Comparison of ENCODE assay signal across 8 cellular contexts in genomic region chr19:57830071-57830602, GRCh38. TPM values are rescaled to one million over a fixed set of nuclear protein-coding genes. Genes with fewer than 3 reads are reported as not detected.
DNase-seq lines count a peak whose midpoint lies in the region; ATAC-seq lines count a peak whose summit lies in the region.

Gene ZNF587B, plus strand, starts transcription at chr19:57830299. Its CDS starts 230 bp downstream, at chr19:57830529.

- H3K4me3 ChIP-seq in H7 (ENCODE audit: insufficient read depth, low read depth, low read length), result peak within 1 kb of the TSS; percentile 93

- no peaks in the 10 kb centered on the region for H3K36me3 ChIP-seq in H7 (replicated peaks; ENCODE audit: control insufficient read depth, insufficient read depth, low read length)

- no peaks in the 10 kb centered on the region for H3K9me3 Mint-ChIP-seq in T-cell
- no peaks in the 10 kb centered on the region for H3K9me3 Mint-ChIP-seq in immature natural killer cell

- H3K4me1 Mint-ChIP-seq in T-cell, result peaks cover 30 to 34% (median 31%) of the 10 kb centered on the region in 3 donors
- H3K4me1 Mint-ChIP-seq in immature natural killer cell, result peaks cover 17 to 31% of the 10 kb centered on the region in 2 donors

- intact Hi-C loops in sciatic nerve (cut with DNase I), result no loop called here

- peak; percentile 92 for DNase-seq in H7
- DNase-seq in T-cell, result peak in 24 of 34 experiments; percentile 7 to 43 (median 21)
- peak; percentile 55 to 61 for DNase-seq in cerebellar nuclear complex (lab: John Stamatoyannopoulos, UW)
- peak in 2 of 3 donors; percentile 19 to 35 for DNase-seq in immature natural killer cell
- DNase-seq in sciatic nerve (ENCODE audit: low spot score), result no peak
- no peak for DNase-seq in DMS153 (lab: John Stamatoyannopoulos, UW)
- DNase-seq in SW 1271 (lab: John Stamatoyannopoulos, UW), result no peak

- H3K36me3 Mint-ChIP-seq in T-cell (peaks cover 33% of the 10 kb centered on the region), immature natural killer cell (peaks cover 4 to 12% (median 5%) of the 10 kb centered on the region in 3 donors)

- peak in 2 of 4 experiments; percentile 33 to 66 for ATAC-seq in T-cell (replicated peaks in 1 of 4)
- ATAC-seq in sciatic nerve, result peak; percentile 85
- ATAC-seq in GM21526 (IDR thresholded peaks at IDR 0.05; ENCODE audit: low FRiP score, unreplicated experiment), result no peak

- no peaks in the 10 kb centered on the region for H3K27me3 ChIP-seq in H7 (ENCODE audit: control insufficient read depth, insufficient read depth, low read length)

- H3K27ac Mint-ChIP-seq in T-cell (no peak within 1 kb of the TSS), immature natural killer cell (peak within 1 kb of the TSS in 4 of 6 donors; percentile 7 to 72 (median 30))

- CTCF ChIA-PET in T-cell (lab: Charles Lee), result no interaction called here

- H3K4me3 Mint-ChIP-seq in T-cell, result no peak within 1 kb of the TSS
- H3K4me3 Mint-ChIP-seq in immature natural killer cell, result no peak within 1 kb of the TSS

- H3K27me3 Mint-ChIP-seq in T-cell (no peaks in the 10 kb centered on the region), immature natural killer cell (ENCODE audit: low read depth in 3 of 3) (peaks cover 0 to 3% (median 0%) of the 10 kb centered on the region in 3 donors)

- POLR2A ChIA-PET in T-cell (lab: Charles Lee), result no interaction called here

RNA-seq across cellular contexts. Expression of gene ZNF587B, which starts in this region (rescaled TPM):
- total RNA-seq in H7 (2014; rRNA removed; shearing (Covaris generic)), result 24.4 and 27.9 TPM in 2 replicates
- total RNA-seq in T-cell, result 10 to 100 TPM; 16.5 to 27.7 (median 22.8) TPM
- polyA plus RNA-seq in immature natural killer cell, result 1 to 10 TPM in 2 of 3 donors, not detected in 1; 1.3 to 1.4 TPM
- total RNA-seq in sciatic nerve, result 13.2 TPM

Comparison
In these comparisons a context has a peak if more than half of its experiments do, and no peak if none do; other contexts are left out.
1. DNase-seq: peak in H7 (single experiment), T-cell (24 of 34), cerebellar nuclear complex (2 of 2) and immature natural killer cell (2 of 3); none in sciatic nerve (single experiment), DMS153 (single experiment) and SW 1271 (0 of 2).
2. H3K27ac Mint-ChIP-seq: peak in immature natural killer cell (4 of 6); none in T-cell (0 of 2).